In genomic region chr1:33561576-33561975, GRCh38 we compare ENCODE assay signal across 25 cellular contexts.
DNase-seq lines count a peak whose midpoint lies in the region; ATAC-seq and TF ChIP-seq lines count a peak whose summit lies in the region.
"Had no signal": no experiment of that assay in that cellular context is flagged by ENCODE, and none has a peak within 500 bp of the region (broad histone marks: within the 10 kb centered on the region; RNA-seq: fewer than 3 reads in every experiment).

No MANE protein-coding gene starts in this region.

- H3K4me1 Mint-ChIP-seq in chondrocyte (ENCODE audit: low read depth) (no peaks in the 10 kb centered on the region), osteocyte (ENCODE audit: unreplicated experiment) (no peaks in the 10 kb centered on the region)
- H3K4me1 Mint-ChIP-seq: CD14-positive monocyte; CD4-positive, alpha-beta memory T cell; CD4-positive, CD25-positive, alpha-beta regulatory T cell; CD8-positive, alpha-beta memory T cell had no signal

- H3K4me3 Mint-ChIP-seq in chondrocyte (ENCODE audit: unreplicated experiment) (no peak overlapping the region), osteocyte (ENCODE audit: unreplicated experiment) (no peak overlapping the region)
- H3K4me3 Mint-ChIP-seq: CD4-positive, alpha-beta memory T cell; CD4-positive, CD25-positive, alpha-beta regulatory T cell; CD8-positive, alpha-beta memory T cell had no signal

- peak overlapping the region in 9 of 11 experiments; percentile 48 to 88 (median 70); a peak in 17 of 22 replicates for H3K4me2 ChIP-seq in BLaER1 treated with 17β-estradiol and CSF1 and Interleukin-3, amounts not matched to agents 10 nM and 100 nM

- H3K27ac Mint-ChIP-seq in chondrocyte (ENCODE audit: unreplicated experiment) (peak overlapping the region; percentile 6), osteocyte (ENCODE audit: unreplicated experiment) (no peak overlapping the region)
- H3K27ac Mint-ChIP-seq: CD14-positive monocyte; CD4-positive, CD25-positive, alpha-beta regulatory T cell; CD8-positive, alpha-beta memory T cell had no signal

- DNase-seq in chondrocyte (ENCODE audit: low spot score) (no peak), islet precursor cell (peak; percentile 35), osteocyte (ENCODE audit: extremely low spot score, unreplicated experiment) (peak; percentile 63), HCEC 1CT (no peak), RWPE1 (ENCODE audit: low spot score) (no peak)
- DNase-seq: 8988T; ACHN; BE2C; C1 segment of cervical spinal cord; CD4-positive, alpha-beta memory T cell; CD4-positive, CD25-positive, alpha-beta regulatory T cell; CD8-positive, alpha-beta memory T cell; COR-L47; DMS 273 treated with DMSO at 0.1 percent for 48 hours; DMS153; DMS53; DMS79; DND-41; EL; GDM1 had no signal

- H4K20me1 ChIP-seq in BLaER1 treated with 17β-estradiol and CSF1 and Interleukin-3, amounts not matched to agents 10 nM and 100 nM: no peaks in the 10 kb centered on the region

- H3K36me3 Mint-ChIP-seq in chondrocyte (ENCODE audit: low read depth): no peaks in the 10 kb centered on the region
- H3K36me3 Mint-ChIP-seq in osteocyte (ENCODE audit: unreplicated experiment): no peaks in the 10 kb centered on the region
- H3K36me3 Mint-ChIP-seq: CD14-positive monocyte; CD4-positive, alpha-beta memory T cell; CD4-positive, CD25-positive, alpha-beta regulatory T cell; CD8-positive, alpha-beta memory T cell had no signal

- H3K4me3 ChIP-seq in BLaER1 treated with 17β-estradiol and CSF1 and Interleukin-3, amounts not matched to agents 10 nM and 100 nM: no peak overlapping the region
- H3K4me3 ChIP-seq: GM12878 had no signal

- H3K9me3 ChIP-seq in BLaER1 treated with 17β-estradiol and CSF1 and Interleukin-3, amounts not matched to agents 10 nM and 100 nM (replicated peaks in 1 of 11): peaks cover 0 to 8% (median 1%) of the 10 kb centered on the region in 11 experiments; a peak in 11 of 22 replicates
- H3K9me3 ChIP-seq: BE2C had no signal

- peaks cover 0 to 21% (median 14%) of the 10 kb centered on the region in 10 experiments; a peak in 16 of 20 replicates for H3K4me1 ChIP-seq in BLaER1 treated with 17β-estradiol and CSF1 and Interleukin-3, amounts not matched to agents 10 nM and 100 nM
- H3K4me1 ChIP-seq: BE2C had no signal

- no peaks in the 10 kb centered on the region for H3K36me3 ChIP-seq in BLaER1 treated with 17β-estradiol and CSF1 and Interleukin-3, amounts not matched to agents 10 nM and 100 nM
- H3K36me3 ChIP-seq: BE2C had no signal

- H3K27me3 ChIP-seq in BLaER1 treated with 17β-estradiol and CSF1 and Interleukin-3, amounts not matched to agents 10 nM and 100 nM: no peaks in the 10 kb centered on the region
- H3K27me3 ChIP-seq: BE2C had no signal

- no peak for ATAC-seq in GM21360 (IDR thresholded peaks at IDR 0.05; ENCODE audit: unreplicated experiment)
- ATAC-seq in HG03520 (IDR thresholded peaks at IDR 0.05; ENCODE audit: unreplicated experiment): no peak
- ATAC-seq: GM12878 had no signal

- H3K27ac ChIP-seq in BLaER1 treated with 17β-estradiol and CSF1 and Interleukin-3, amounts not matched to agents 10 nM and 100 nM: no peak overlapping the region
- no peak overlapping the region for H3K27ac ChIP-seq in RWPE1

- TF ChIP-seq CTCF in chondrocyte (IDR thresholded peaks at IDR 0.05) (no peak), osteocyte (IDR thresholded peaks at IDR 0.05) (no peak), RWPE1 (conservative IDR thresholded peaks at IDR 0.05; ENCODE audit: low read depth) (no peak)

- H3K9ac ChIP-seq in BLaER1 treated with 17β-estradiol and CSF1 and Interleukin-3, amounts not matched to agents 10 nM and 100 nM: peak overlapping the region in 1 of 11 experiments; percentile 43; a peak in 1 of 22 replicates

- POLR2A ChIA-PET in RWPE1 (lab: Yijun Ruan, JAX; ENCODE audit: low non-redundant PET): no interaction called here

- peaks cover 6% of the 10 kb centered on the region for H3K9me3 Mint-ChIP-seq in chondrocyte (ENCODE audit: low read depth)
- H3K9me3 Mint-ChIP-seq in osteocyte (ENCODE audit: unreplicated experiment): peaks cover 4% of the 10 kb centered on the region

- peaks cover 18% of the 10 kb centered on the region for H3K27me3 Mint-ChIP-seq in chondrocyte (ENCODE audit: low read depth)
- H3K27me3 Mint-ChIP-seq in osteocyte (ENCODE audit: unreplicated experiment): peaks cover 3% of the 10 kb centered on the region

- CTCF ChIA-PET in RWPE1 (lab: Yijun Ruan, JAX): interaction anchor here (0.7 kb wide), 1 partner anchor 9 kb away, joined by 4 read pairs; no protein-coding TSS in a partner anchor

Comparison
In these comparisons a context has a peak if more than half of its experiments do, and no peak if none do; other contexts are left out.
1. DNase-seq: peak in islet precursor cell (single experiment) and osteocyte (single experiment); none in chondrocyte (single experiment), HCEC 1CT (single experiment) and RWPE1 (single experiment).